8 cellular contexts compared by ENCODE assay signal in the genomic region with DNA sequence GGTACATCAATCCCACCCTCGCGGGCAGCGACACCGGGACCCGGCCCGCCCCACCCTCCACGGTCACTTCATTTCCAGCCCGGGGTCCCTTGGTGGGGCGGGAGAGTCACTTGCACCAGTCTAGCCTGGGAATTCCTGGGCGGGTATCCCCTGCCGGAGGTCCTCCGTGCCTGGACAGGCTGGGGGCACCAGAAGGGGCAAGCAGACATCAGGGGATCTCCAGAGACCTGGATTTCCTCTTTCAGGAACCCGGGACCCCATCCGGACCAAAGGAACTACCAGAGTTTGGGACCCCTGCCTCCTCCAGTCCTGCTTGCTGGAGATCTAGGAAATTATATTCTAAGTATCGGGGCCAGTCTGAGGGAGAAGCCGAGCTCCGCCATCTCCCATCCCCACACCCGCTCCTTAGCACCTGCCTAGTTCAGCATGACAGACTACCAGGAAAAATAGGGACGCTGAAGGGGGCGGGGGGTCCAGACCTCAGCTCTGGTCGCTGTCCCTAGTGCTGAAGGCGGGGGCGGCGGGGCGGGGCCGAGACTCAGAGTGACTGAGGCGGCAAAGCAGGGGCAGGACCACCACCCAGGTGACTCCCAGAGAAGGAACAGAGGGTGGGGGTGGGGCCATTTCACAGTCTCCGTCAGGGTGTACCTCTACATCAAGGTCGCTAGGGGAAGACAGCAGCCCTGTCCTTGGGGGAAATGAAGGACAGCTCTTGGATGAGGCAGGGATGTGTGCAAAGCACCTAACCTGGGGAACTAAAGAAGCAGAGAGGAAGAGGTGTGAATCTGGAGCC. TPM values are rescaled to one million over a fixed set of nuclear protein-coding genes. Genes with fewer than 3 reads are reported as not detected.
DNase-seq lines count a peak whose midpoint lies in the region; ATAC-seq lines count a peak whose summit lies in the region.

No MANE protein-coding gene starts in this region.

- peaks cover 32% of the 10 kb centered on the region for H3K4me1 Mint-ChIP-seq in activated CD4-positive, alpha-beta T cell treated with anti-CD3 and anti-CD28 coated beads, Interleukin-2, amount 10 ng/mL, durations not matched to agents 7 days and 5 days
- H3K4me1 Mint-ChIP-seq in dendritic cell treated with granulocyte-macrophage colony-stimulating factor and Interleukin-4, amounts not matched to agents 40 ng/mL and 50 ng/mL, for 4 days (ENCODE audit: low read depth) = peaks cover 33% of the 10 kb centered on the region

- H4K5ac ChIP-seq in mesendoderm (ENCODE audit: low read length) = no peak overlapping the region

- POLR2A ChIA-PET in activated CD4-positive, alpha-beta T cell treated with anti-CD3 and anti-CD28 coated beads, Interleukin-2, amount 10 ng/mL, durations not matched to agents 7 days and 5 days (lab: Charles Lee) = no interaction called here

- no peak overlapping the region for H3K23ac ChIP-seq in mesendoderm (ENCODE audit: low read length)

- peak overlapping the region; percentile 77 for H3K4me3 ChIP-seq in mesendoderm (ENCODE audit: low read length)

- H4K8ac ChIP-seq in mesendoderm (ENCODE audit: low read depth, low read length) = no peak overlapping the region

- CTCF ChIA-PET in activated CD4-positive, alpha-beta T cell treated with anti-CD3 and anti-CD28 coated beads, Interleukin-2, amount 10 ng/mL, durations not matched to agents 7 days and 5 days (lab: Charles Lee) = interaction anchor here (0.6 to 1.7 kb wide), 6 partner anchors 12 to 44 kb away, joined by 3 to 6 read pairs (median 4); partner anchors contain the start of genes FDPS and RUSC1

- H2BK15ac ChIP-seq in mesendoderm (replicated peaks; ENCODE audit: low read depth) = no peak overlapping the region

- no peaks in the 10 kb centered on the region for H3K79me2 ChIP-seq in mesendoderm (ENCODE audit: control insufficient read depth, insufficient read depth, low read length)

- H2BK120ac ChIP-seq in mesendoderm (ENCODE audit: low read depth, low read length) = no peak overlapping the region

- WGBS in mesendoderm (ENCODE audit: extremely low coverage, insufficient coverage, low lambda C conversion rate) = no CpG with 5 or more reads among the region's 29 CpGs

- no peak overlapping the region for H3K27ac Mint-ChIP-seq in activated CD4-positive, alpha-beta T cell treated with anti-CD3 and anti-CD28 coated beads, Interleukin-2, amount 10 ng/mL, durations not matched to agents 7 days and 5 days
- H3K27ac Mint-ChIP-seq in dendritic cell treated with granulocyte-macrophage colony-stimulating factor and Interleukin-4, amounts not matched to agents 40 ng/mL and 50 ng/mL, for 4 days = peak overlapping the region; percentile 48

- H2AK5ac ChIP-seq in mesendoderm (ENCODE audit: low read length) = no peak overlapping the region

- H3K9ac ChIP-seq in mesendoderm (ENCODE audit: low read length) = peak overlapping the region; percentile 85

- H3K4ac ChIP-seq in mesendoderm (ENCODE audit: low read depth, low read length) = no peak overlapping the region

- H3K27me3 ChIP-seq in mesendoderm (ENCODE audit: insufficient read depth, low read length, poor library complexity) = peaks cover 2% of the 10 kb centered on the region

- no peak overlapping the region for H3K27ac ChIP-seq in mesendoderm (ENCODE audit: low read depth, low read length)

- H3K79me1 ChIP-seq in mesendoderm (ENCODE audit: low read length) = no peaks in the 10 kb centered on the region

- H3K9me3 Mint-ChIP-seq in activated CD4-positive, alpha-beta T cell treated with anti-CD3 and anti-CD28 coated beads, Interleukin-2, amount 10 ng/mL, durations not matched to agents 7 days and 5 days = no peaks in the 10 kb centered on the region
- no peaks in the 10 kb centered on the region for H3K9me3 Mint-ChIP-seq in dendritic cell treated with granulocyte-macrophage colony-stimulating factor and Interleukin-4, amounts not matched to agents 40 ng/mL and 50 ng/mL, for 4 days

- no peak overlapping the region for H2BK5ac ChIP-seq in mesendoderm (ENCODE audit: low read length)

- H3K36me3 Mint-ChIP-seq in activated CD4-positive, alpha-beta T cell treated with anti-CD3 and anti-CD28 coated beads, Interleukin-2, amount 10 ng/mL, durations not matched to agents 7 days and 5 days (ENCODE audit: low read depth) = no peaks in the 10 kb centered on the region
- H3K36me3 Mint-ChIP-seq in dendritic cell treated with granulocyte-macrophage colony-stimulating factor and Interleukin-4, amounts not matched to agents 40 ng/mL and 50 ng/mL, for 4 days (ENCODE audit: low read depth) = peaks cover 5% of the 10 kb centered on the region

- intact Hi-C loops in Right ventricle myocardium superior (cut with DNase I) (loop anchor here (5.0 kb wide), 1 partner anchor 44 kb away; the partner anchor contains the start of gene RUSC1), Right ventricle myocardium inferior (cut with DNase I) (loop anchor here (1.0 kb wide), 2 partner anchors 29 to 46 kb away; no protein-coding TSS in a partner anchor)
- intact Hi-C loops in dendritic cell treated with granulocyte-macrophage colony-stimulating factor and Interleukin-4, amounts not matched to agents 40 ng/mL and 50 ng/mL, for 4 days (cut with micrococcal nuclease) = loop anchor here (1.0 to 10.0 kb wide), 3 partner anchors 30 to 577 kb away; partner anchors contain the start of genes FDPS, GON4L and SYT11

- peaks cover 4% of the 10 kb centered on the region for H3K27me3 Mint-ChIP-seq in activated CD4-positive, alpha-beta T cell treated with anti-CD3 and anti-CD28 coated beads, Interleukin-2, amount 10 ng/mL, durations not matched to agents 7 days and 5 days
- H3K27me3 Mint-ChIP-seq in dendritic cell treated with granulocyte-macrophage colony-stimulating factor and Interleukin-4, amounts not matched to agents 40 ng/mL and 50 ng/mL, for 4 days = peaks cover 16% of the 10 kb centered on the region

- ATAC-seq in Right ventricle myocardium superior (ENCODE audit: poor library complexity) (peak; percentile 5), Right ventricle myocardium inferior (no peak), HG03469 (IDR thresholded peaks at IDR 0.05; ENCODE audit: unreplicated experiment) (no peak)

- H3K4me1 ChIP-seq in mesendoderm (ENCODE audit: control insufficient read depth, low read depth, low read length) = peaks cover 8% of the 10 kb centered on the region

- peak overlapping the region; percentile 93 for H3K56ac ChIP-seq in mesendoderm (ENCODE audit: low read length)

- no peak overlapping the region for H3K18ac ChIP-seq in mesendoderm (ENCODE audit: low read length)

- H3K36me3 ChIP-seq in mesendoderm (ENCODE audit: control insufficient read depth, insufficient read depth, low read length) = no peaks in the 10 kb centered on the region

- DNase-seq in Right ventricle myocardium superior (peak; percentile 69), Right ventricle myocardium inferior (ENCODE audit: missing footprints) (no peak), NCI-H2171 treated with DMSO at 0.1 percent for 48 hours (lab: John Stamatoyannopoulos, UW) (peak; percentile 85), mesendoderm (peak; percentile 98)
- DNase-seq in activated CD4-positive, alpha-beta T cell treated with anti-CD3 and anti-CD28 coated beads, Interleukin-2, amount 10 ng/mL, durations not matched to agents 7 days and 5 days = peak; percentile 77
- peak; percentile 57 to 68 for DNase-seq in stimulated activated CD8-positive, alpha-beta memory T cell treated with anti-CD3 and anti-CD28 coated beads, Interleukin-15, amount 100 ng/mL, for 48 hours (ENCODE audit: low read depth in 2 of 2)

- peak overlapping the region; percentile 71 for H3K4me3 Mint-ChIP-seq in activated CD4-positive, alpha-beta T cell treated with anti-CD3 and anti-CD28 coated beads, Interleukin-2, amount 10 ng/mL, durations not matched to agents 7 days and 5 days
- H3K4me3 Mint-ChIP-seq in dendritic cell treated with granulocyte-macrophage colony-stimulating factor and Interleukin-4, amounts not matched to agents 40 ng/mL and 50 ng/mL, for 4 days = peak overlapping the region; percentile 86

- peak overlapping the region; percentile 98 for H3K4me2 ChIP-seq in mesendoderm (ENCODE audit: low read length)

RNA-seq across cellular contexts. Expression of gene HCN3, which starts 0.8 kb away (rescaled TPM):
- 1.4 TPM for total RNA-seq in Right ventricle myocardium superior
- 1.8 TPM for total RNA-seq in Right ventricle myocardium inferior
- 1 to 10 TPM; 2.5 to 3.4 TPM for total RNA-seq in activated CD4-positive, alpha-beta T cell treated with anti-CD3 and anti-CD28 coated beads, Interleukin-2, amount 10 ng/mL, durations not matched to agents 7 days and 5 days
- polyA plus RNA-seq in mesendoderm (2013, experiment 1 of 2) = 1.5 TPM
- polyA plus RNA-seq in mesendoderm (2013, experiment 2 of 2) = 1.4 TPM

RNA-seq across cellular contexts. Expression of gene CLK2, which starts 4.8 kb away (rescaled TPM):
- total RNA-seq in Right ventricle myocardium superior = 18.5 TPM
- 20.9 TPM for total RNA-seq in Right ventricle myocardium inferior
- total RNA-seq in activated CD4-positive, alpha-beta T cell treated with anti-CD3 and anti-CD28 coated beads, Interleukin-2, amount 10 ng/mL, durations not matched to agents 7 days and 5 days = 100 to 1,000 TPM in 1 of 2 experiments, 10 to 100 TPM in 1; 100.0 to 104 TPM
- polyA plus RNA-seq in mesendoderm (2013, experiment 1 of 2) = 51.4 TPM
- 48.2 TPM for polyA plus RNA-seq in mesendoderm (2013, experiment 2 of 2)

RNA-seq across cellular contexts. Expression of gene SCAMP3, which starts 15.9 kb away (rescaled TPM):
- total RNA-seq in Right ventricle myocardium superior (56.8 TPM), Right ventricle myocardium inferior (55.4 TPM)
- total RNA-seq in activated CD4-positive, alpha-beta T cell treated with anti-CD3 and anti-CD28 coated beads, Interleukin-2, amount 10 ng/mL, durations not matched to agents 7 days and 5 days = 10 to 100 TPM; 88.7 to 96.4 TPM
- polyA plus RNA-seq in mesendoderm (2013, experiment 1 of 2) = 51.3 TPM
- polyA plus RNA-seq in mesendoderm (2013, experiment 2 of 2) = 49.6 TPM

RNA-seq across cellular contexts. Expression of gene ENTREP3, which starts 22.8 kb away (rescaled TPM):
- total RNA-seq in Right ventricle myocardium superior (13.8 TPM), Right ventricle myocardium inferior (14.5 TPM)
- total RNA-seq in activated CD4-positive, alpha-beta T cell treated with anti-CD3 and anti-CD28 coated beads, Interleukin-2, amount 10 ng/mL, durations not matched to agents 7 days and 5 days = 10 to 100 TPM; 22.8 to 22.9 TPM
- polyA plus RNA-seq in mesendoderm (2013, experiment 1 of 2) = 28.0 TPM
- polyA plus RNA-seq in mesendoderm (2013, experiment 2 of 2) = 27.0 TPM

RNA-seq across cellular contexts. Expression of gene PKLR, which starts 23.1 kb away (rescaled TPM):
- total RNA-seq in Right ventricle myocardium superior (not detected), Right ventricle myocardium inferior (not detected)
- not detected for total RNA-seq in activated CD4-positive, alpha-beta T cell treated with anti-CD3 and anti-CD28 coated beads, Interleukin-2, amount 10 ng/mL, durations not matched to agents 7 days and 5 days
- polyA plus RNA-seq in mesendoderm (2013, experiment 1 of 2) = 0.28 TPM
- 0.35 TPM for polyA plus RNA-seq in mesendoderm (2013, experiment 2 of 2)
